In the genomic region with DNA sequence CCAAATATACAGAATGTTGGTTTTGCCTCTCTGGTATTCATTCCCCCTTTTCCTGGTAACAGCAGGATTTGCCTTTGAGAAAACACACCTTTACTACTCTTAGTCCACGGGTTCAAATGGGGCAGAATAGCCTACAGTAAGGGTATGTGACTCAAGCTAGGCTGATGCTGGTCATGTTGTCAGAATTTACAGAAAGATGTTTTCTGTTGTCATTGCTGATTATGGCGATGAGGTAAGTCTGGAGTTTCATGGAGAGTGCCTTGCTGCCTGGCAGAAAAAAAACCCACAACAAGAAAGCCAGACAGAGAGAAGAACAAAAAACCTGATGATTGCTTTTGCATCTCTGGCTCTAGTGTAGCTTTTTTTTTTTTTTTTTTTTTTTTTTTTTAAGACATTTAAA, we compare ENCODE assay signal across 23 cellular contexts. TPM values are rescaled to one million over a fixed set of nuclear protein-coding genes. Genes with fewer than 3 reads are reported as not detected.
DNase-seq lines count a peak whose midpoint lies in the region; ATAC-seq, FAIRE-seq and TF ChIP-seq lines count a peak whose summit lies in the region.
"Had no signal": no experiment of that assay in that cellular context is flagged by ENCODE, and none has a peak within 500 bp of the region (broad histone marks: within the 10 kb centered on the region; RNA-seq: fewer than 3 reads in every experiment).

No MANE protein-coding gene starts in this region.

- CTCF ChIA-PET in activated CD4-positive, alpha-beta T cell treated with anti-CD3 and anti-CD28 coated beads for 36 hours (lab: Charles Lee), result interaction anchor here (0.6 to 1.7 kb wide), 5 partner anchors 22 to 1011 kb away, joined by 3 to 8 read pairs (median 4); no protein-coding TSS in a partner anchor
- CTCF ChIA-PET in CD8-positive, alpha-beta memory T cell (lab: Charles Lee), result no interaction called here

- H3K27ac Mint-ChIP-seq in activated CD4-positive, alpha-beta T cell treated with anti-CD3 and anti-CD28 coated beads for 36 hours, result peak overlapping the region; percentile 23
- peak overlapping the region; percentile 11 for H3K27ac Mint-ChIP-seq in mesothelial cell of epicardium
- H3K27ac Mint-ChIP-seq in CD8-positive, alpha-beta memory T cell, result peak overlapping the region in 3 of 8 donors; percentile 38 to 54 (median 40)

- H3K27me3 Mint-ChIP-seq in activated CD4-positive, alpha-beta T cell treated with anti-CD3 and anti-CD28 coated beads for 36 hours, result no peaks in the 10 kb centered on the region
- H3K27me3 Mint-ChIP-seq in mesothelial cell of epicardium (ENCODE audit: low read depth), result no peaks in the 10 kb centered on the region
- H3K27me3 Mint-ChIP-seq in CD8-positive, alpha-beta memory T cell, result no peaks in the 10 kb centered on the region
- H3K27me3 Mint-ChIP-seq: IgD-negative memory B cell had no signal

- H3K27me3 ChIP-seq in CD8-positive, alpha-beta memory T cell (ENCODE audit: insufficient read depth, low read length, poor library complexity, severe bottlenecking), result no peaks in the 10 kb centered on the region
- H3K27me3 ChIP-seq: MG63 had no signal

- H3K9me3 Mint-ChIP-seq in activated CD4-positive, alpha-beta T cell treated with anti-CD3 and anti-CD28 coated beads for 36 hours (ENCODE audit: low read depth), result no peaks in the 10 kb centered on the region
- H3K9me3 Mint-ChIP-seq in mesothelial cell of epicardium, result no peaks in the 10 kb centered on the region
- no peaks in the 10 kb centered on the region for H3K9me3 Mint-ChIP-seq in CD8-positive, alpha-beta memory T cell
- H3K9me3 Mint-ChIP-seq: H9 had no signal

- H3K9me3 ChIP-seq in CD8-positive, alpha-beta memory T cell (ENCODE audit: low read length), result no peaks in the 10 kb centered on the region
- H3K9me3 ChIP-seq: MG63 had no signal

- DNase-seq in activated CD4-positive, alpha-beta T cell treated with anti-CD3 and anti-CD28 coated beads for 36 hours, result no peak
- no peak for DNase-seq in activated CD4-positive, alpha-beta T cell treated with anti-CD3 and anti-CD28 coated beads for 1 hour
- peak; percentile 36 for DNase-seq in RCC 7860 (ENCODE audit: low spot score)
- DNase-seq in epithelial cell of prostate (ENCODE audit: low read depth, low spot score), result no peak
- no peak for DNase-seq in mesothelial cell of epicardium (ENCODE audit: low spot score in 2 of 2, unreplicated experiment in 2 of 2)
- no peak for DNase-seq in NCI-H345 treated with DMSO at 0.1 percent for 48 hours (lab: John Stamatoyannopoulos, UW; ENCODE audit: unreplicated experiment)
- DNase-seq in CD8-positive, alpha-beta memory T cell, result no peak
- DNase-seq in globus pallidus (ENCODE audit: low spot score), result no peak
- DNase-seq: Calu3, H9, Kasumi-1, MG63, NCI-H1048, NCI-H1436, NCI-H1930, NCI-H226, NCI-H524 treated with DMSO at 0.1 percent for 48 hours had no signal

- H3K4me1 ChIP-seq in CD8-positive, alpha-beta memory T cell (ENCODE audit: insufficient read depth, low read length), result no peaks in the 10 kb centered on the region

- no peak for TF ChIP-seq CTCF in mesothelial cell of epicardium (IDR thresholded peaks at IDR 0.05; ENCODE audit: unreplicated experiment)

- H3K27ac ChIP-seq in epithelial cell of prostate, result peak overlapping the region; percentile 17
- H3K27ac ChIP-seq in CD8-positive, alpha-beta memory T cell (ENCODE audit: low read depth, low read length), result no peak overlapping the region
- H3K27ac ChIP-seq: 22Rv1 had no signal

- POLR2A ChIA-PET in activated CD4-positive, alpha-beta T cell treated with anti-CD3 and anti-CD28 coated beads for 36 hours (lab: Charles Lee), result no interaction called here
- POLR2A ChIA-PET in CD8-positive, alpha-beta memory T cell (lab: Charles Lee), result no interaction called here

- no peak for ATAC-seq in activated CD4-positive, alpha-beta T cell treated with anti-CD3 and anti-CD28 coated beads for 36 hours
- ATAC-seq: GM12878 had no signal

- intact Hi-C loops in activated CD4-positive, alpha-beta T cell treated with anti-CD3 and anti-CD28 coated beads for 36 hours (cut with DNase I, micrococcal nuclease), result no loop called here

- H3K36me3 ChIP-seq in CD8-positive, alpha-beta memory T cell (ENCODE audit: insufficient read depth, low read length), result peaks cover 13% of the 10 kb centered on the region

- H3K4me3 Mint-ChIP-seq in activated CD4-positive, alpha-beta T cell treated with anti-CD3 and anti-CD28 coated beads for 36 hours, result no peak overlapping the region
- no peak overlapping the region for H3K4me3 Mint-ChIP-seq in mesothelial cell of epicardium
- no peak overlapping the region for H3K4me3 Mint-ChIP-seq in CD8-positive, alpha-beta memory T cell
- H3K4me3 Mint-ChIP-seq: CD14-positive monocyte, H9, IgD-negative memory B cell had no signal

- FAIRE-seq in RCC 7860 (lab: Jason Lieb, UNC), result no peak
- FAIRE-seq: GM12878, GM19239 had no signal

- peaks cover 6% of the 10 kb centered on the region for H3K4me1 Mint-ChIP-seq in activated CD4-positive, alpha-beta T cell treated with anti-CD3 and anti-CD28 coated beads for 36 hours
- no peaks in the 10 kb centered on the region for H3K4me1 Mint-ChIP-seq in mesothelial cell of epicardium
- no peaks in the 10 kb centered on the region for H3K4me1 Mint-ChIP-seq in CD8-positive, alpha-beta memory T cell
- H3K4me1 Mint-ChIP-seq: CD14-positive monocyte, H9, IgD-negative memory B cell had no signal

- H3K4me3 ChIP-seq in CD8-positive, alpha-beta memory T cell (ENCODE audit: low read length), result no peak overlapping the region
- H3K4me3 ChIP-seq: GM12878, MG63 had no signal

- peaks cover 21% of the 10 kb centered on the region for H3K36me3 Mint-ChIP-seq in activated CD4-positive, alpha-beta T cell treated with anti-CD3 and anti-CD28 coated beads for 36 hours (ENCODE audit: low read depth)
- peaks cover 35% of the 10 kb centered on the region for H3K36me3 Mint-ChIP-seq in mesothelial cell of epicardium
- H3K36me3 Mint-ChIP-seq in CD8-positive, alpha-beta memory T cell, result peaks cover 12 to 34% (median 18%) of the 10 kb centered on the region in 3 donors

RNA-seq across cellular contexts. Expression of a gene that starts 48.0 kb away (rescaled TPM):
- total RNA-seq in activated CD4-positive, alpha-beta T cell treated with anti-CD3 and anti-CD28 coated beads for 36 hours, result not detected
- 0.84 to 1.1 TPM (median 0.91 TPM) in 3 replicates for total RNA-seq in mesothelial cell of epicardium
- not detected for total RNA-seq in CD8-positive, alpha-beta memory T cell
- 0.08 TPM for polyA plus RNA-seq in CD8-positive, alpha-beta memory T cell
- total RNA-seq: Calu3 had no signal
- polyA plus RNA-seq: AG04450, CD14-positive monocyte had no signal
